Comparison of ENCODE assay signal across 17 cellular contexts in the genomic region with DNA sequence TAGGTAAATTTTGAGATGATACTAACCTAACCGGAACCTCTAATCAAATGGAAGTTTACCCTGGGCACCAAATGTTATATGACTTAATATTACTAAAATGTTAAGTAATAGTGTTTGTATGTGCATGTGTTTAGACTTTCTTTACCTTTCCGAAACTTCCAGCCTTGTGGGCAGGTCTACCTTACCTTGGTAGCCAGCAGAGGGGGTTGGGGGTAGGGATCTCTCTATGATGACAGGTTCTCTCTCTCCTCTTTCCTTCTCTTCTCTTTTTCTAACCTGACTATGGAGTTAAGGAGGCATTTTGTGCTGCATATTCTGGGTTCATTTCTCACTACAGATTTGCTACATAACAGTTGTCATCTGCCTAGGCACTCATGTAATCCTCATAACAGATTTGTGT. TPM values are rescaled to one million over a fixed set of nuclear protein-coding genes. Genes with fewer than 3 reads are reported as not detected.
A peak's percentile ranks its signal among the peaks of the same experiment; 100 is the strongest.
DNase-seq lines count a peak whose midpoint lies in the region; ATAC-seq, FAIRE-seq and TF ChIP-seq lines count a peak whose summit lies in the region.
"Had no signal": no experiment of that assay in that cellular context is flagged by ENCODE, and none has a peak within 500 bp of the region (broad histone marks: within the 10 kb centered on the region; RNA-seq: fewer than 3 reads in every experiment).

No MANE protein-coding gene starts in this region.

- H2BK15ac ChIP-seq in IMR-90 (ENCODE audit: low read depth, low read length) = no peak overlapping the region
- H2BK15ac ChIP-seq in H1 (ENCODE audit: low read length) = no peak overlapping the region
- no peak overlapping the region for H2BK15ac ChIP-seq in mesendoderm (replicated peaks; ENCODE audit: low read depth)

- H3K9ac ChIP-seq in IMR-90 (ENCODE audit: low read depth, low read length) = no peak overlapping the region
- no peak overlapping the region for H3K9ac ChIP-seq in H1 (replicated peaks in 1 of 4; ENCODE audit: extremely low read depth in 1 of 4, low read depth in 3 of 4, low read length in 3 of 4)
- no peak overlapping the region for H3K9ac ChIP-seq in mesendoderm (ENCODE audit: low read length)

- WGBS in IMR-90 (ENCODE audit: extremely low coverage in 2 of 2, insufficient read length in 1 of 2), 2 experiments = no CpG with 5 or more reads among the region's 2 CpGs
- 96% methylated on average over 2 of the region's 2 CpGs; no CpG with 5 or more reads in 1 of the 2 experiments for WGBS in H1 (ENCODE audit: extremely low coverage in 1 of 2, insufficient coverage in 1 of 2, insufficient read length in 1 of 2, insufficient replicate concordance in 2 of 2, low coverage in 1 of 2, low lambda C conversion rate in 2 of 2, missing lambda C conversion rate in 1 of 2), 2 experiments
- no CpG with 5 or more reads among the region's 2 CpGs for WGBS in mesendoderm (ENCODE audit: extremely low coverage, insufficient coverage, low lambda C conversion rate)

- no peaks in the 10 kb centered on the region for H3K27me3 ChIP-seq in Caco-2 (replicated peaks; ENCODE audit: control insufficient read depth, insufficient read depth, low read length)
- no peaks in the 10 kb centered on the region for H3K27me3 ChIP-seq in IMR-90 (ENCODE audit: control insufficient read depth, insufficient read depth, low read length)
- H3K27me3 ChIP-seq in H1 (replicated peaks in 1 of 4; ENCODE audit: control insufficient read depth in 3 of 4, extremely low read depth in 1 of 4, insufficient read depth in 3 of 4, low read length in 3 of 4) = no peaks in the 10 kb centered on the region
- no peaks in the 10 kb centered on the region for H3K27me3 ChIP-seq in mesendoderm (ENCODE audit: insufficient read depth, low read length, poor library complexity)

- H3K27ac ChIP-seq in IMR-90 (ENCODE audit: insufficient read depth, low read length) (no peak overlapping the region), H1 (ENCODE audit: low read depth, low read length) (no peak overlapping the region), mesendoderm (ENCODE audit: low read depth, low read length) (no peak overlapping the region)

- H2AFZ ChIP-seq in IMR-90 (replicated peaks; ENCODE audit: low read length, poor library complexity) = no peak overlapping the region
- H2AFZ ChIP-seq in H1 (ENCODE audit: low read length) = no peak overlapping the region

- H4K20me1 ChIP-seq in IMR-90 (ENCODE audit: insufficient read depth, low read length) (no peaks in the 10 kb centered on the region), H1 (replicated peaks in 1 of 2; ENCODE audit: control insufficient read depth in 1 of 2, insufficient read depth in 2 of 2, low read length in 2 of 2) (no peaks in the 10 kb centered on the region)

- no peak overlapping the region for H4K8ac ChIP-seq in IMR-90 (ENCODE audit: low read depth in 2 of 2, low read length in 2 of 2)
- H4K8ac ChIP-seq in H1 (ENCODE audit: extremely low read depth, insufficient read depth, low read length) = no peak overlapping the region
- no peak overlapping the region for H4K8ac ChIP-seq in mesendoderm (ENCODE audit: low read depth, low read length)

- H2AK5ac ChIP-seq in IMR-90 (ENCODE audit: low read depth, low read length) (no peak overlapping the region), H1 (ENCODE audit: low read depth, low read length) (no peak overlapping the region), mesendoderm (ENCODE audit: low read length) (no peak overlapping the region)

- no peaks in the 10 kb centered on the region for H3K9me3 ChIP-seq in Caco-2
- no peaks in the 10 kb centered on the region for H3K9me3 ChIP-seq in IMR-90 (ENCODE audit: control insufficient read depth, insufficient read depth, low read length)
- H3K9me3 ChIP-seq in H1 (ENCODE audit: insufficient read depth in 2 of 2, low read depth in 1 of 2, low read length in 1 of 2) = no peaks in the 10 kb centered on the region

- H2BK20ac ChIP-seq in IMR-90 (ENCODE audit: low read depth, low read length) (0 out of 2 replicates have a peak overlapping the region, but pooled peaks have one; percentile 0), H1 (ENCODE audit: low read length) (0 out of 2 replicates have a peak overlapping the region, but pooled peaks have one; percentile 73)

- H3K36me3 ChIP-seq in Caco-2 (ENCODE audit: control insufficient read depth, insufficient read depth, low read length) (no peaks in the 10 kb centered on the region), IMR-90 (ENCODE audit: control insufficient read depth, insufficient read depth, low read length) (no peaks in the 10 kb centered on the region), H1 (ENCODE audit: control insufficient read depth in 2 of 4, insufficient read depth in 4 of 4, low read length in 3 of 4) (no peaks in the 10 kb centered on the region), mesendoderm (ENCODE audit: control insufficient read depth, insufficient read depth, low read length) (no peaks in the 10 kb centered on the region)

- no peak overlapping the region for H2BK5ac ChIP-seq in IMR-90 (ENCODE audit: low read depth, low read length, poor library complexity, severe bottlenecking)
- H2BK5ac ChIP-seq in H1 (ENCODE audit: low read depth, low read length) = no peak overlapping the region
- no peak overlapping the region for H2BK5ac ChIP-seq in mesendoderm (ENCODE audit: low read length)

- in situ Hi-C loops in IMR-90 (cut with MboI; ENCODE audit: low sequenced_read_pairs) = loop anchor here (5.0 to 10.0 kb wide), 2 partner anchors 288 to 550 kb away; no protein-coding TSS in a partner anchor

- H2AK9ac ChIP-seq in IMR-90 (replicated peaks; ENCODE audit: low read depth, low read length, poor library complexity) = no peak overlapping the region

- H3K4me3 Mint-ChIP-seq in Caco-2 (ENCODE audit: unreplicated experiment) = no peak overlapping the region
- no peak overlapping the region for H3K4me3 Mint-ChIP-seq in activated naive CD8-positive, alpha-beta T cell treated with anti-CD3 and anti-CD28 coated beads for 36 hours
- H3K4me3 Mint-ChIP-seq: B cell; CD4-positive, alpha-beta T cell; HFFc6 had no signal

- no peak overlapping the region for H2BK12ac ChIP-seq in H1 (ENCODE audit: low read depth, low read length)

- H4K91ac ChIP-seq in IMR-90 (ENCODE audit: insufficient read depth, low read depth, low read length) (no peak overlapping the region), H1 (replicated peaks; ENCODE audit: insufficient read length, low read length) (no peak overlapping the region)

- H3K9me3 Mint-ChIP-seq in Caco-2 (ENCODE audit: unreplicated experiment) = no peaks in the 10 kb centered on the region
- H3K9me3 Mint-ChIP-seq in activated naive CD8-positive, alpha-beta T cell treated with anti-CD3 and anti-CD28 coated beads for 36 hours = no peaks in the 10 kb centered on the region
- H3K9me3 Mint-ChIP-seq: CD4-positive, alpha-beta T cell; HFFc6 had no signal

- TF ChIP-seq EP300 in H1 (IDR thresholded peaks at IDR 0.05; ENCODE audit: borderline replicate concordance in 1 of 2, low read depth in 2 of 2, low read length in 2 of 2) = no peak

- no peak overlapping the region for H4K5ac ChIP-seq in IMR-90 (ENCODE audit: low read depth, low read length)
- no peak overlapping the region for H4K5ac ChIP-seq in H1 (ENCODE audit: insufficient read length, low read depth, low read length)
- H4K5ac ChIP-seq in mesendoderm (ENCODE audit: low read length) = no peak overlapping the region

- DNase-seq in Caco-2 = peak in 1 of 2 experiments; percentile 44
- no peak for DNase-seq in IMR-90
- no peak for DNase-seq in H1 (ENCODE audit: low read depth in 1 of 2, low spot score in 2 of 2)
- DNase-seq in mesendoderm = peak; percentile 9
- DNase-seq in NCI-H748 treated with DMSO at 0.1 percent for 48 hours (lab: John Stamatoyannopoulos, UW) = no peak
- DNase-seq in activated naive CD8-positive, alpha-beta T cell treated with anti-CD3 and anti-CD28 coated beads for 36 hours = no peak
- DNase-seq: C1 segment of cervical spinal cord; CD4-positive, alpha-beta T cell; DMS79 treated with DMSO at 0.1 percent for 48 hours; EL; GOT3; HCEC 1CT; HFFc6 had no signal

- H2BK120ac ChIP-seq in IMR-90 (ENCODE audit: low read depth, low read length) (no peak overlapping the region), H1 (replicated peaks; ENCODE audit: low read depth, low read length) (no peak overlapping the region), mesendoderm (ENCODE audit: low read depth, low read length) (no peak overlapping the region)

- no peak overlapping the region for H3K18ac ChIP-seq in IMR-90 (ENCODE audit: low read depth, low read length)
- no peak overlapping the region for H3K18ac ChIP-seq in H1 (ENCODE audit: extremely low read depth, low read length)
- no peak overlapping the region for H3K18ac ChIP-seq in mesendoderm (ENCODE audit: low read length)

- no peaks in the 10 kb centered on the region for H3K27me3 Mint-ChIP-seq in Caco-2 (ENCODE audit: insufficient read depth, unreplicated experiment)
- H3K27me3 Mint-ChIP-seq in activated naive CD8-positive, alpha-beta T cell treated with anti-CD3 and anti-CD28 coated beads for 36 hours = no peaks in the 10 kb centered on the region
- H3K27me3 Mint-ChIP-seq: B cell; CD4-positive, alpha-beta T cell had no signal

- no peak overlapping the region for H3K27ac Mint-ChIP-seq in Caco-2 (ENCODE audit: unreplicated experiment)
- no peak overlapping the region for H3K27ac Mint-ChIP-seq in activated naive CD8-positive, alpha-beta T cell treated with anti-CD3 and anti-CD28 coated beads for 36 hours
- H3K27ac Mint-ChIP-seq: B cell; CD4-positive, alpha-beta T cell; HFFc6 had no signal

- H3K56ac ChIP-seq in IMR-90 (ENCODE audit: extremely low read depth, insufficient read depth, low read length) = no peak overlapping the region
- no peak overlapping the region for H3K56ac ChIP-seq in H1 (replicated peaks; ENCODE audit: insufficient read length, low read depth, low read length)
- no peak overlapping the region for H3K56ac ChIP-seq in mesendoderm (ENCODE audit: low read length)

- TF ChIP-seq CTCF in Caco-2 (IDR thresholded peaks at IDR 0.05; ENCODE audit: insufficient read depth in 1 of 2, low read depth in 1 of 2, low read length in 1 of 2, severe bottlenecking in 1 of 2, unreplicated experiment in 1 of 2) = peak; percentile 11 to 37
- no peak for TF ChIP-seq CTCF in IMR-90 (conservative IDR thresholded peaks at IDR 0.05; ENCODE audit: low read depth, low read length)
- TF ChIP-seq CTCF in H1 (IDR thresholded peaks at IDR 0.05; ENCODE audit: control extremely low read depth in 1 of 3, insufficient read depth in 1 of 3, low read depth in 1 of 3, low read length in 3 of 3) = peak; percentile 10 to 28 (median 21); a peak in 3 of 4 replicates

- H3K23me2 ChIP-seq in H1 (ENCODE audit: low read depth, low read length) = no peaks in the 10 kb centered on the region

- BruUV-seq in Caco-2 (replicated peaks; lab: Mats Ljungman, UMichigan) = no TSS peak
- no TSS peak for BruUV-seq in IMR-90 (replicated peaks; lab: Mats Ljungman, UMichigan)

- H3K79me1 ChIP-seq in IMR-90 (ENCODE audit: low read depth in 1 of 2, low read length in 2 of 2) (no peaks in the 10 kb centered on the region), H1 (ENCODE audit: low read depth, low read length) (no peaks in the 10 kb centered on the region), mesendoderm (ENCODE audit: low read length) (no peaks in the 10 kb centered on the region)

- POLR2A ChIA-PET in Caco-2 (lab: Charles Lee) (no interaction called here), IMR-90 (lab: Charles Lee; ENCODE audit: unreplicated experiment) (no interaction called here), H1 (lab: Charles Lee; ENCODE audit: partially characterized antibody) (no interaction called here)

- CTCF ChIA-PET in Caco-2 (lab: Charles Lee) = no interaction called here
- CTCF ChIA-PET in IMR-90 (lab: Yijun Ruan, JAX) = no interaction called here
- CTCF ChIA-PET in H1 (lab: Charles Lee; ENCODE audit: partially characterized antibody) = interaction anchor here (1.3 to 2.0 kb wide), 2 partner anchors 12 to 115 kb away, joined by 3 to 8 read pairs; no protein-coding TSS in a partner anchor

- H3K14ac ChIP-seq in IMR-90 (replicated peaks; ENCODE audit: low read depth, low read length) = no peak overlapping the region
- no peak overlapping the region for H3K14ac ChIP-seq in H1 (ENCODE audit: insufficient read length)

- H3K4me1 ChIP-seq in Caco-2 (no peaks in the 10 kb centered on the region), IMR-90 (ENCODE audit: control insufficient read depth, insufficient read depth, low read length) (peaks cover 3% of the 10 kb centered on the region; the same call in 1 of the 2 replicates), H1 (replicated peaks in 1 of 4; ENCODE audit: control insufficient read depth in 3 of 4, insufficient read depth in 4 of 4, low read length in 3 of 4) (peaks cover 0 to 16% (median 7%) of the 10 kb centered on the region in 4 experiments; a peak in 3 of 7 replicates), mesendoderm (ENCODE audit: control insufficient read depth, low read depth, low read length) (no peaks in the 10 kb centered on the region)

- TF ChIP-seq RAD21 in IMR-90 (IDR thresholded peaks at IDR 0.05; ENCODE audit: low read length) (no peak), H1 (IDR thresholded peaks at IDR 0.05 in 1 of 2, conservative IDR thresholded peaks at IDR 0.05 in 1 of 2; ENCODE audit: low read depth in 2 of 2, low read length in 2 of 2) (peak in 1 of 2 experiments; percentile 37; a peak in 1 of 4 replicates)

- peaks cover 13% of the 10 kb centered on the region for H3K4me1 Mint-ChIP-seq in Caco-2 (ENCODE audit: low read depth, unreplicated experiment)
- no peaks in the 10 kb centered on the region for H3K4me1 Mint-ChIP-seq in activated naive CD8-positive, alpha-beta T cell treated with anti-CD3 and anti-CD28 coated beads for 36 hours
- H3K4me1 Mint-ChIP-seq: B cell had no signal

- H3K23ac ChIP-seq in IMR-90 (ENCODE audit: low read depth, low read length) (no peak overlapping the region), H1 (ENCODE audit: insufficient read length) (no peak overlapping the region), mesendoderm (ENCODE audit: low read length) (no peak overlapping the region)

- no peak overlapping the region for H3K4ac ChIP-seq in IMR-90 (ENCODE audit: low read depth, low read length)
- no peak overlapping the region for H3K4ac ChIP-seq in H1 (replicated peaks; ENCODE audit: insufficient read length, low read depth, low read length)
- no peak overlapping the region for H3K4ac ChIP-seq in mesendoderm (ENCODE audit: low read depth, low read length)

- dilution Hi-C loops in IMR-90 (cut with HindIII; ENCODE audit: low sequenced_read_pairs, unreplicated experiment) = no loop called here

- TF ChIP-seq POLR2A in IMR-90 (IDR thresholded peaks at IDR 0.05; ENCODE audit: low read depth, low read length) (no peak), H1 (IDR thresholded peaks at IDR 0.05; ENCODE audit: control extremely low read depth in 1 of 2, low read depth in 2 of 2, low read length in 2 of 2) (no peak)

- ATAC-seq in IMR-90 (ENCODE audit: low read depth) = no peak
- ATAC-seq in HG02840 (IDR thresholded peaks at IDR 0.05; ENCODE audit: low FRiP score, unreplicated experiment) = no peak

- H3K79me2 ChIP-seq in H1 (ENCODE audit: control insufficient read depth in 1 of 2, insufficient read depth in 2 of 2, low read length in 2 of 2) = no peaks in the 10 kb centered on the region
- no peaks in the 10 kb centered on the region for H3K79me2 ChIP-seq in mesendoderm (ENCODE audit: control insufficient read depth, insufficient read depth, low read length)

- intact Hi-C loops in Caco-2 (cut with micrococcal nuclease; ENCODE audit: unreplicated experiment) = loop anchor here (10.0 kb wide), 1 partner anchor 400 kb away; a partner anchor contains a TSS
- intact Hi-C loops in IMR-90 (cut with micrococcal nuclease) = loop anchor here (5.0 kb wide), 1 partner anchor 223 kb away; no protein-coding TSS in a partner anchor

- H3K9me1 ChIP-seq in IMR-90 (ENCODE audit: insufficient read depth, low read length) = peaks cover 8% of the 10 kb centered on the region

- peak; percentile 50 for FAIRE-seq in H1 (lab: Jason Lieb, UNC)
- FAIRE-seq: D721Med, G401.6 had no signal

- H3K4me2 ChIP-seq in IMR-90 (ENCODE audit: low read depth, low read length) (no peak overlapping the region), H1 (ENCODE audit: insufficient read depth in 1 of 2, low read depth in 2 of 2, low read length in 2 of 2) (no peak overlapping the region), mesendoderm (ENCODE audit: low read length) (no peak overlapping the region)

- H3K36me3 Mint-ChIP-seq in Caco-2 (ENCODE audit: insufficient read depth, unreplicated experiment) = no peaks in the 10 kb centered on the region
- no peaks in the 10 kb centered on the region for H3K36me3 Mint-ChIP-seq in activated naive CD8-positive, alpha-beta T cell treated with anti-CD3 and anti-CD28 coated beads for 36 hours

- H3K4me3 ChIP-seq in Caco-2 (ENCODE audit: low read depth, low read length) (no peak overlapping the region), IMR-90 (ENCODE audit: insufficient read depth, low read depth, low read length) (no peak overlapping the region), H1 (ENCODE audit: extremely low read depth in 1 of 4, insufficient read depth in 2 of 4, low read depth in 3 of 4, low read length in 4 of 4) (no peak overlapping the region), mesendoderm (ENCODE audit: low read length) (no peak overlapping the region)

RNA-seq across cellular contexts. Expression of a gene that starts 6.8 kb away (rescaled TPM):
- 91.3 and 118 TPM in 2 replicates for total RNA-seq in Caco-2 (2022)
- total RNA-seq in IMR-90 (2012; rRNA removed) = 3.0 and 4.2 TPM in 2 replicates
- 3.0 and 4.8 TPM in 2 replicates for polyA plus RNA-seq in IMR-90 (2012; rRNA removed)
- polyA plus RNA-seq in IMR-90 (2012; cell fraction: cytosol; rRNA removed) = 3.6 and 4.1 TPM in 2 replicates
- polyA plus RNA-seq in IMR-90 (2012; cell fraction: nucleus; rRNA removed; ENCODE audit: low replicate concordance) = 5.4 and 11.0 TPM in 2 replicates
- total RNA-seq in H1 (2021; fragmentation: NEBNext Ultra II Directional; extraction: Animal tissue kit (Norgen Biotek cat#: 25700)) = 7.9 and 9.2 TPM in 2 replicates
- polyA plus RNA-seq in H1 (2011; rRNA removed) = 4.0 and 4.3 TPM in 2 replicates
- polyA plus RNA-seq in H1 (2011; cell fraction: cytosol; rRNA removed) = 5.9 TPM
- polyA plus RNA-seq in H1 (2011; cell fraction: nucleus; rRNA removed) = 10.7 TPM
- polyA plus RNA-seq in H1 (2012, experiment 1 of 2) = 7.1 to 10.1 TPM (median 7.9 TPM) in 4 replicates
- 0.20 TPM for polyA plus RNA-seq in H1 (2012, experiment 2 of 2)
- 1.7 TPM for polyA plus RNA-seq in H1 (2013, experiment 1 of 2)
- polyA plus RNA-seq in H1 (2013, experiment 2 of 2) = 1.7 TPM
- polyA minus RNA-seq in H1 (2011; rRNA and poly(A)+ RNA removed) = 14.0 and 18.8 TPM in 2 replicates
- polyA minus RNA-seq in H1 (2011; cell fraction: cytosol; rRNA and poly(A)+ RNA removed) = 10.7 TPM
- 29.4 TPM for polyA minus RNA-seq in H1 (2011; cell fraction: nucleus; rRNA and poly(A)+ RNA removed)
- 0.73 TPM for polyA plus RNA-seq in mesendoderm (2013, experiment 1 of 2)
- polyA plus RNA-seq in mesendoderm (2013, experiment 2 of 2) = 0.57 TPM
- total RNA-seq in activated naive CD8-positive, alpha-beta T cell treated with anti-CD3 and anti-CD28 coated beads for 36 hours = under 1 TPM; 0.52 to 0.58 TPM
